In the genomic region with DNA sequence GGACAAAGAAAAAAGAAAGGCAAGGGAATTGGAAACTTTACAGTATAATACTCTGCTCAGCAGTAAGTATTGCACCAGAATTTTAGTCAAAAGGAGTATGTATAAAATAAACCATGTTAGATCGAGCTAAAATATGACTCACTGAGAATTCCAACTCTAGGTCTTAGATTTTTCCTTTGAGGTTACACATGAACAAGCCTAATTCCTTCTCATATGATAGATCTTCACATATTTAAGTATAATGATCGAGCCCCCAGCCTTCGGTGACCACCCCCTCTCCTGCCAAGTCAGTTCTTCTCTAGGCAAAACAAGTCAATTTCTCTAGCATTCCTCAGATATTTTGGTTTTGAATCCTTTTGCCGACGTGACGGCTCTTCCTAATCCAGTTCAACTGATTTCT, we compare ENCODE assay signal across 25 cellular contexts.
A peak's percentile ranks its signal among the peaks of the same experiment; 100 is the strongest.
DNase-seq lines count a peak whose midpoint lies in the region; TF ChIP-seq lines count a peak whose summit lies in the region.
"Had no signal": no experiment of that assay in that cellular context is flagged by ENCODE, and none has a peak within 500 bp of the region (broad histone marks: within the 10 kb centered on the region; RNA-seq: fewer than 3 reads in every experiment).

No MANE protein-coding gene starts in this region.

- no peak overlapping the region for H2BK15ac ChIP-seq in mesenchymal stem cell (ENCODE audit: low read depth, poor library complexity, severe bottlenecking)

- no peak overlapping the region for H4K8ac ChIP-seq in mesenchymal stem cell (ENCODE audit: low read length)

- H3K36me3 ChIP-seq in mesenchymal stem cell (ENCODE audit: control insufficient read depth in 1 of 2, insufficient read depth in 2 of 2, low read depth in 1 of 2, low read length in 2 of 2) (no peaks in the 10 kb centered on the region), PC-9 (ENCODE audit: low read depth) (no peaks in the 10 kb centered on the region), Peyer's patch (no peaks in the 10 kb centered on the region)
- H3K36me3 ChIP-seq: heart left ventricle, upper lobe of right lung had no signal

- H3K79me1 ChIP-seq in mesenchymal stem cell (replicated peaks; ENCODE audit: low read length, poor library complexity, severe bottlenecking) = no peaks in the 10 kb centered on the region

- H3K4me3 ChIP-seq in mesenchymal stem cell (ENCODE audit: insufficient read depth in 1 of 2, low read depth in 1 of 2, low read length in 2 of 2) (no peak overlapping the region), PC-9 (no peak overlapping the region), Peyer's patch (no peak overlapping the region)
- H3K4me3 ChIP-seq: body of pancreas, dorsolateral prefrontal cortex, heart left ventricle, K562, upper lobe of right lung had no signal

- H3K18ac ChIP-seq in mesenchymal stem cell (ENCODE audit: low read depth in 1 of 2, low read length in 2 of 2) = no peak overlapping the region

- H2AFZ ChIP-seq in mesenchymal stem cell (ENCODE audit: low read depth, low read length) (no peak overlapping the region), PC-9 (no peak overlapping the region)

- no peak overlapping the region for H3K14ac ChIP-seq in mesenchymal stem cell (ENCODE audit: low read length in 2 of 2)

- POLR2A ChIA-PET in PC-9 (lab: Charles Lee; ENCODE audit: unreplicated experiment) = no interaction called here

- BruUV-seq in PC-9 (replicated peaks; lab: Mats Ljungman, UMichigan) = no TSS peak

- H2BK5ac ChIP-seq in mesenchymal stem cell (ENCODE audit: low read depth, low read length, poor library complexity, severe bottlenecking) = no peak overlapping the region

- no peak overlapping the region for H2BK120ac ChIP-seq in mesenchymal stem cell (ENCODE audit: low read depth, low read length)

- no peak for TF ChIP-seq CTCF in PC-9 (conservative IDR thresholded peaks at IDR 0.05)
- no peak for TF ChIP-seq CTCF in Peyer's patch (IDR thresholded peaks at IDR 0.05)

- H4K20me1 ChIP-seq in PC-9 (ENCODE audit: insufficient read depth) = no peaks in the 10 kb centered on the region

- CTCF ChIA-PET in PC-9 (lab: Charles Lee) = no interaction called here

- H2BK12ac ChIP-seq in mesenchymal stem cell (ENCODE audit: low read length in 2 of 2) = no peak overlapping the region

- no peaks in the 10 kb centered on the region for H3K9me2 ChIP-seq in PC-9 (ENCODE audit: insufficient read depth)

- H3K4ac ChIP-seq in mesenchymal stem cell (ENCODE audit: low read depth in 1 of 2, low read length in 2 of 2) = no peak overlapping the region

- H3K23ac ChIP-seq in mesenchymal stem cell (ENCODE audit: low read length in 2 of 2) = no peak overlapping the region

- H3K27ac ChIP-seq in mesenchymal stem cell (ENCODE audit: low read length, poor library complexity, severe bottlenecking) (peak overlapping the region; percentile 79), PC-9 (no peak overlapping the region), Peyer's patch (no peak overlapping the region)
- H3K27ac ChIP-seq: body of pancreas, C4-2B, dorsolateral prefrontal cortex, heart left ventricle, upper lobe of right lung had no signal

- H3K27me3 ChIP-seq in mesenchymal stem cell (ENCODE audit: control insufficient read depth in 1 of 2, insufficient read depth in 1 of 2, low read length in 2 of 2) (no peaks in the 10 kb centered on the region), PC-9 (ENCODE audit: insufficient read depth, low read depth) (no peaks in the 10 kb centered on the region), Peyer's patch (no peaks in the 10 kb centered on the region)
- H3K27me3 ChIP-seq: body of pancreas, heart left ventricle, upper lobe of right lung had no signal

- H3K9ac ChIP-seq in mesenchymal stem cell (ENCODE audit: low read length) = no peak overlapping the region

- 79% methylated on average over 6 of the region's 6 CpGs for WGBS in mesenchymal stem cell

- H3K79me2 ChIP-seq in PC-9 (ENCODE audit: low read depth) = no peaks in the 10 kb centered on the region

- peaks cover 18% of the 10 kb centered on the region for H3F3A ChIP-seq in PC-9 (ENCODE audit: insufficient read depth, low read depth)

- H3K9me3 ChIP-seq in mesenchymal stem cell (ENCODE audit: control insufficient read depth, low read length) (no peaks in the 10 kb centered on the region), PC-9 (ENCODE audit: insufficient read depth, low read depth) (0 out of 2 replicates have a peak, but pooled peaks cover 6% of the 10 kb centered on the region), Peyer's patch (no peaks in the 10 kb centered on the region)
- H3K9me3 ChIP-seq: body of pancreas, heart left ventricle, upper lobe of right lung had no signal

- no peak overlapping the region for H4K91ac ChIP-seq in mesenchymal stem cell (ENCODE audit: low read length)

- H2AK5ac ChIP-seq in mesenchymal stem cell (ENCODE audit: low read length, severe bottlenecking) = no peak overlapping the region

- intact Hi-C loops in PC-9 (cut with micrococcal nuclease; ENCODE audit: unreplicated experiment) = no loop called here

- H3K4me1 ChIP-seq in mesenchymal stem cell (ENCODE audit: control insufficient read depth, insufficient read depth, low read depth, low read length) = peaks cover 10% of the 10 kb centered on the region
- H3K4me1 ChIP-seq in PC-9 (replicated peaks; ENCODE audit: insufficient read depth) = peaks cover 28% of the 10 kb centered on the region
- H3K4me1 ChIP-seq in Peyer's patch = no peaks in the 10 kb centered on the region
- H3K4me1 ChIP-seq: heart left ventricle, upper lobe of right lung had no signal

- TF ChIP-seq POLR2A in Peyer's patch (IDR thresholded peaks at IDR 0.05) = no peak

- DNase-seq in AG20443 (ENCODE audit: low spot score) (peak; percentile 48), M059J (ENCODE audit: low read depth) (peak; percentile 57), dedifferentiated amniotic fluid mesenchymal stem cell (ENCODE audit: extremely low spot score) (peak; percentile 72), mesenchymal stem cell (no peak), PC-9 (no peak), NCI-H1694 (lab: John Stamatoyannopoulos, UW) (no peak), Peyer's patch (no peak), NCI-H774 (lab: John Stamatoyannopoulos, UW) (no peak)
- DNase-seq: ACHN; activated CD4-positive, alpha-beta T cell treated with anti-CD3 and anti-CD28 coated beads for 1 hour; activated CD8-positive, alpha-beta T cell treated with anti-CD3 and anti-CD28 coated beads for 36 hours; activated naive CD8-positive, alpha-beta T cell treated with anti-CD3 and anti-CD28 coated beads for 36 hours; body of pancreas; Calu3; dorsolateral prefrontal cortex; heart left ventricle; NCI-H1417; NCI-H2081; NCI-H2227 treated with DMSO at 0.1 percent for 48 hours; NCI-H748 treated with DMSO at 0.1 percent for 48 hours; stimulated activated CD4-positive, alpha-beta T cell treated with anti-CD3 and anti-CD28 coated beads, Interleukin-4, amount 100 ng/mL, for 4 hours; T-helper 17 cell; upper lobe of right lung had no signal

- H3K4me2 ChIP-seq in mesenchymal stem cell (ENCODE audit: low read length, poor library complexity, severe bottlenecking) (peak overlapping the region; percentile 8), PC-9 (no peak overlapping the region)

Comparison
In these comparisons a context has a peak if more than half of its experiments do, and no peak if none do; other contexts are left out.
1. DNase-seq: peak in AG20443 (single experiment), M059J (single experiment) and dedifferentiated amniotic fluid mesenchymal stem cell (single experiment); none in mesenchymal stem cell (single experiment), PC-9 (0 of 2), NCI-H1694 (single experiment), Peyer's patch (0 of 3) and NCI-H774 (single experiment).